9 cellular contexts compared by ENCODE assay signal in the genomic region with DNA sequence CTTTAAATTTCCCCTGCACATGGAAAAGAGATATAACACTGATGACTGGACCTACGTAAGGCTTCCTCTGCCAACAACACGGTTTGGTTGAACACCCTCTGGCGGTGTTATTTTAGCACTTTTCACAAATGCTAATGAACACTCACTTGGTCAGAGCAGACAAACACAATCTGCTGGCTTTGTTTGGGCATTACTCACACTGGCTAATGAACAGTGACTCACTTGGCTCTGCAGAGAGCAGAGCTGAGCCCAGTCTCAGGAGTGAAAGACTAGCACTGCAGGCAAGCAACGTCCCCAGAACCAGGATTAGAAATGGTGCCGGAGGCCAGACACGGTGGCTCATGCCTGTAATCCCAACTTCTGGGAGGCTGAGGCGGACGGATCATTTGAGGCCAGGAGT.
A peak's percentile ranks its signal among the peaks of the same experiment; 100 is the strongest.
DNase-seq lines count a peak whose midpoint lies in the region; TF ChIP-seq lines count a peak whose summit lies in the region.
"Had no signal": no experiment of that assay in that cellular context is flagged by ENCODE, and none has a peak within 500 bp of the region (broad histone marks: within the 10 kb centered on the region; RNA-seq: fewer than 3 reads in every experiment).

No MANE protein-coding gene starts in this region.

- TF ChIP-seq EP300 in sigmoid colon (IDR thresholded peaks at IDR 0.05): no peak

- H3K27me3 ChIP-seq in left ventricle myocardium inferior (ENCODE audit: low read depth) (no peaks in the 10 kb centered on the region), sigmoid colon (no peaks in the 10 kb centered on the region)

- H3K9me3 ChIP-seq in left ventricle myocardium inferior (replicated peaks) (no peaks in the 10 kb centered on the region), sigmoid colon (no peaks in the 10 kb centered on the region)

- H3K27ac ChIP-seq in left ventricle myocardium inferior (replicated peaks) (no peak overlapping the region), sigmoid colon (peak overlapping the region in 1 of 4 donors; percentile 35)

- 74 to 87% methylated on average over 8 of the region's 8 CpGs for WGBS in sigmoid colon, 2 donors

- DNase-seq in HT1080 (ENCODE audit: low read depth) (peak; percentile 88), astrocyte of the hippocampus (ENCODE audit: low read depth, low spot score) (peak; percentile 97), left ventricle myocardium inferior (peak; percentile 25), skeletal muscle cell (ENCODE audit: low read depth) (peak; percentile 30), T-helper 1 cell (no peak), NCI-H524 treated with DMSO at 0.1 percent for 48 hours (lab: John Stamatoyannopoulos, UW) (no peak), CD1c-positive myeloid dendritic cell (ENCODE audit: extremely low spot score) (no peak), sigmoid colon (no peak)
- DNase-seq: activated CD4-positive, alpha-beta T cell treated with anti-CD3 and anti-CD28 coated beads, Interleukin-2, amount 10 ng/mL, durations not matched to agents 7 days and 5 days had no signal

- H3K4me3 ChIP-seq in left ventricle myocardium inferior (no peak overlapping the region), skeletal muscle cell (ENCODE audit: low read depth, low read length) (no peak overlapping the region), sigmoid colon (no peak overlapping the region)

- TF ChIP-seq POLR2A in sigmoid colon (IDR thresholded peaks at IDR 0.05): no peak

- TF ChIP-seq CTCF in left ventricle myocardium inferior (IDR thresholded peaks at IDR 0.05; ENCODE audit: borderline replicate concordance) (peak; percentile 10), sigmoid colon (IDR thresholded peaks at IDR 0.05) (peak in 1 of 4 experiments; percentile 12)

- H3K4me1 ChIP-seq in left ventricle myocardium inferior (peaks cover 13% of the 10 kb centered on the region), sigmoid colon (peaks cover 0 to 14% (median 0%) of the 10 kb centered on the region in 4 donors)

- H3K36me3 ChIP-seq in left ventricle myocardium inferior (peaks cover 22% of the 10 kb centered on the region), sigmoid colon (no peaks in the 10 kb centered on the region)

- intact Hi-C loops in left ventricle myocardium inferior (cut with micrococcal nuclease): no loop called here
- intact Hi-C loops in sigmoid colon (cut with DNase I): no loop called here

Comparison
In these comparisons a context has a peak if more than half of its experiments do, and no peak if none do; other contexts are left out.
1. DNase-seq: peak in HT1080 (single experiment), astrocyte of the hippocampus (single experiment), left ventricle myocardium inferior (single experiment) and skeletal muscle cell (single experiment); none in T-helper 1 cell (0 of 5), NCI-H524 treated with DMSO at 0.1 percent for 48 hours (single experiment), CD1c-positive myeloid dendritic cell (single experiment) and sigmoid colon (single experiment).